ENCODE assay signal across 2 cellular contexts in genomic region chr1:17507200-17507599, GRCh38. TPM values are rescaled to one million over a fixed set of nuclear protein-coding genes. Genes with fewer than 3 reads are reported as not detected.
"Had no signal": no experiment of that assay in that cellular context is flagged by ENCODE, and none has a peak within 500 bp of the region (broad histone marks: within the 10 kb centered on the region; RNA-seq: fewer than 3 reads in every experiment).

No MANE protein-coding gene starts in this region.

RNA-seq across cellular contexts. Expression of gene ARHGEF10L, which starts 32.3 kb away (rescaled TPM):
- total RNA-seq: natural killer cell treated with Interleukin-12 subunit alpha and Interleukin-12 subunit beta and Interleukin-15 and Interleukin-18, amount 100 ng/mL, for 72 hours had no signal
- polyA plus RNA-seq: naive thymus-derived CD8-positive, alpha-beta T cell had no signal
